8 cellular contexts compared by ENCODE assay signal in the genomic region with DNA sequence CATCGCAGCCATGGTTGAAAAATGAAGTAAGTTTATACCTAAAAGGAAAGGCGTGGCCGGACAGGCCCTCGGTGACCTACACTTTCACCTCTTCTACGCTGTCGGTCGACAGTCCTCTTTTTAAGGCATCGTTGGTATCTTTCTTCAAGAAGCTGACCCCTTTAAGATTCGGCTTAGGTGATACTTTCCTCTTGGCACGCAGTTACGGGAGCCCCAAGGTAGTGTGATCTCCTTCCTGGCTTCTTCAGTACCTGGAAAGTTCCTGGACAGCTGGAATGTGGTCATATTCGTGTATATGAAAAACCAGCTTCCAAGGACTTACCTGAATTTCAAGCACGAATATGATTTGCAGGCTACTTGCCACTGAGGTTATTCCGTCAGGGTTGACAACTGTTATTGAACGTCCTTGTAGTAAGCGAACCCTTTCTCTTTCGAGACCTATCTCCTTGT. TPM values are rescaled to one million over a fixed set of nuclear protein-coding genes. Genes with fewer than 3 reads are reported as not detected.
DNase-seq lines count a peak whose midpoint lies in the region; ATAC-seq and TF ChIP-seq lines count a peak whose summit lies in the region.

No MANE protein-coding gene starts in this region.

- H4K20me1 ChIP-seq in neural progenitor cell (ENCODE audit: low read depth) = peaks cover 32% of the 10 kb centered on the region

- peak overlapping the region; percentile 86 for H2AFZ ChIP-seq in neural progenitor cell (replicated peaks)

- peaks cover 37% of the 10 kb centered on the region for H3K79me2 ChIP-seq in neural progenitor cell (ENCODE audit: low read depth)

- DNase-seq in CD4-positive, CD25-positive, alpha-beta regulatory T cell = no peak
- DNase-seq in LNCaP clone FGC (ENCODE audit: low read depth) (no peak), coronary artery (ENCODE audit: low spot score) (no peak), neural progenitor cell (ENCODE audit: low spot score) (no peak), NK-92 (lab: John Stamatoyannopoulos, UW; ENCODE audit: unreplicated experiment) (no peak), AG08396 (ENCODE audit: low spot score) (no peak), KBM-7 (no peak)

- H3K36me3 Mint-ChIP-seq in CD4-positive, CD25-positive, alpha-beta regulatory T cell = no peaks in the 10 kb centered on the region
- peaks cover 2% of the 10 kb centered on the region for H3K36me3 Mint-ChIP-seq in neural progenitor cell

- H3K27me3 ChIP-seq in CD4-positive, CD25-positive, alpha-beta regulatory T cell (ENCODE audit: control insufficient read depth, insufficient read depth, low read length) = no peaks in the 10 kb centered on the region
- peaks cover 16% of the 10 kb centered on the region for H3K27me3 ChIP-seq in neural progenitor cell

- H3K9me3 Mint-ChIP-seq in CD4-positive, CD25-positive, alpha-beta regulatory T cell = no peaks in the 10 kb centered on the region
- H3K9me3 Mint-ChIP-seq in neural progenitor cell = no peaks in the 10 kb centered on the region

- peak overlapping the region; percentile 92 to 99 (median 93) for H3K27ac Mint-ChIP-seq in CD4-positive, CD25-positive, alpha-beta regulatory T cell
- H3K27ac Mint-ChIP-seq in neural progenitor cell = no peak overlapping the region

- H3K4me3 ChIP-seq in CD4-positive, CD25-positive, alpha-beta regulatory T cell (ENCODE audit: low read depth, low read length) = peak overlapping the region; percentile 88
- peak overlapping the region; percentile 42 for H3K4me3 ChIP-seq in LNCaP clone FGC (ENCODE audit: low read depth, low read length)
- peak overlapping the region; percentile 83 for H3K4me3 ChIP-seq in coronary artery
- H3K4me3 ChIP-seq in neural progenitor cell = peak overlapping the region; percentile 74

- no peaks in the 10 kb centered on the region for H3K36me3 ChIP-seq in CD4-positive, CD25-positive, alpha-beta regulatory T cell (ENCODE audit: control insufficient read depth, insufficient read depth, low read length)
- no peaks in the 10 kb centered on the region for H3K36me3 ChIP-seq in neural progenitor cell

- H3K27ac ChIP-seq in CD4-positive, CD25-positive, alpha-beta regulatory T cell (ENCODE audit: insufficient read depth, low read length, poor library complexity, severe bottlenecking) = peak overlapping the region; percentile 89
- H3K27ac ChIP-seq in coronary artery = peak overlapping the region; percentile 98
- no peak overlapping the region for H3K27ac ChIP-seq in neural progenitor cell

- H3K9ac ChIP-seq in neural progenitor cell = no peak overlapping the region

- H3K4me2 ChIP-seq in neural progenitor cell = peak overlapping the region; percentile 81

- H3K27me3 Mint-ChIP-seq in CD4-positive, CD25-positive, alpha-beta regulatory T cell = no peaks in the 10 kb centered on the region
- peaks cover 2% of the 10 kb centered on the region for H3K27me3 Mint-ChIP-seq in neural progenitor cell (ENCODE audit: insufficient read depth, low read depth)

- H3K4me1 Mint-ChIP-seq in CD4-positive, CD25-positive, alpha-beta regulatory T cell = peaks cover 22 to 75% (median 39%) of the 10 kb centered on the region in 4 donors
- H3K4me1 Mint-ChIP-seq in neural progenitor cell = peaks cover 33% of the 10 kb centered on the region

- no peak for TF ChIP-seq CTCF in LNCaP clone FGC (IDR thresholded peaks at IDR 0.05; ENCODE audit: control insufficient read depth, extremely low read depth, insufficient read depth)
- no peak for TF ChIP-seq CTCF in coronary artery (IDR thresholded peaks at IDR 0.05)
- TF ChIP-seq CTCF in neural progenitor cell (IDR thresholded peaks at IDR 0.05) = no peak

- peaks cover 8% of the 10 kb centered on the region for H3F3A ChIP-seq in neural progenitor cell (ENCODE audit: low read depth)

- H3K4me1 ChIP-seq in CD4-positive, CD25-positive, alpha-beta regulatory T cell (ENCODE audit: control insufficient read depth, insufficient read depth, low read length, poor library complexity, severe bottlenecking) = peaks cover 40% of the 10 kb centered on the region
- peaks cover 25% of the 10 kb centered on the region for H3K4me1 ChIP-seq in neural progenitor cell

- ATAC-seq in CD4-positive, CD25-positive, alpha-beta regulatory T cell (ENCODE audit: low read depth in 2 of 2) = no peak
- no peak for ATAC-seq in GM18867 (IDR thresholded peaks at IDR 0.05; ENCODE audit: unreplicated experiment)

- no peaks in the 10 kb centered on the region for H3K9me3 ChIP-seq in CD4-positive, CD25-positive, alpha-beta regulatory T cell (ENCODE audit: control insufficient read depth in 2 of 2, low read length in 2 of 2)
- no peaks in the 10 kb centered on the region for H3K9me3 ChIP-seq in neural progenitor cell (ENCODE audit: low read depth)

- in situ Hi-C loops in KBM-7 (cut with MboI; ENCODE audit: low pct_unique_long_range_greater_than_20kb, low sequenced_read_pairs) = no loop called here

- H3K4me3 Mint-ChIP-seq in CD4-positive, CD25-positive, alpha-beta regulatory T cell = peak overlapping the region; percentile 86 to 94 (median 92)
- H3K4me3 Mint-ChIP-seq in neural progenitor cell = peak overlapping the region; percentile 89

RNA-seq across cellular contexts. Expression of a gene that starts 0.9 kb away (rescaled TPM):
- total RNA-seq in CD4-positive, CD25-positive, alpha-beta regulatory T cell = 37.8 TPM
- polyA plus RNA-seq in CD4-positive, CD25-positive, alpha-beta regulatory T cell = 10 to 100 TPM; 56.7 to 80.7 (median 69.8) TPM
- total RNA-seq in neural progenitor cell (ENCODE audit: low replicate concordance) = 29.9 and 48.8 TPM in 2 replicates
